ENCODE assay signal across 1 cellular context in the genomic region with DNA sequence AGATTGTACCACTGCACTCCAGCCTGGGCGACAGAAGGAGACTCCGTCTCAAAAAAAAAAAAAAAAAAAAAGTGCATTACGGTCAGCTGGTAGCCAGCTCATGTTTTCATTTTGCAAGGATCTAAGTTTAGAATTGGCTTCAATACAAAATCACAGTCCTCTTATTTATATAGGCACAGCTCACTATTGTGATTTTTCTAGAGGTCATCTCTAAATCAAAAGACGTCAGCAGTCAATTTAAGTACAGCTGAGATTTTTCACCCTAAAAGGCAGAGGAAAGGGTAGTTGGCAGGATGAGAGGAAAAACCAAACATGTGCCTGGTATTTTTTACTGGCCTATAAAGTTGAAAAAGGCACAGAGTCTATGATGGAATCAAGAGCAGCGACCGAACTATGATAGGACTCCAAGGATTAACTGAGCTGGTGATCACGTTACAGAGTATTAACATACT.
TF ChIP-seq lines count a peak whose summit lies in the region.

No MANE protein-coding gene starts in this region.

TF ChIP-seq in HepG2, 621 proteins besides CTCF, POLR2A, EP300 and RAD21:
- no peak for TF ChIP-seq TEAD2 (CRISPR knock-in tag; IDR thresholded peaks at IDR 0.05)
- no peak for TF ChIP-seq ISX (CRISPR knock-in tag; conservative IDR thresholded peaks at IDR 0.05)
- no peak for TF ChIP-seq ZNF264 (CRISPR knock-in tag; IDR thresholded peaks at IDR 0.05)
- no peak for TF ChIP-seq ATF4 (CRISPR knock-in tag; IDR thresholded peaks at IDR 0.05)
- no peak for TF ChIP-seq ARID2 (CRISPR knock-in tag; IDR thresholded peaks at IDR 0.05; ENCODE audit: borderline replicate concordance)
- no peak for TF ChIP-seq HNRNPL (IDR thresholded peaks at IDR 0.05; ENCODE audit: low read depth, low read length)
- TF ChIP-seq, protein P1, sequence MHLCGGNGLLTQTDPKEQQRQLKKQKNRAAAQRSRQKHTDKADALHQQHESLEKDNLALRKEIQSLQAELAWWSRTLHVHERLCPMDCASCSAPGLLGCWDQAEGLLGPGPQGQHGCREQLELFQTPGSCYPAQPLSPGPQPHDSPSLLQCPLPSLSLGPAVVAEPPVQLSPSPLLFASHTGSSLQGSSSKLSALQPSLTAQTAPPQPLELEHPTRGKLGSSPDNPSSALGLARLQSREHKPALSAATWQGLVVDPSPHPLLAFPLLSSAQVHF (CRISPR knock-in tag; IDR thresholded peaks at IDR 0.05) = no peak
- no peak for TF ChIP-seq PTBP1 (IDR thresholded peaks at IDR 0.05; ENCODE audit: low read depth, low read length, poor library complexity, severe bottlenecking)
- TF ChIP-seq, protein P2, sequence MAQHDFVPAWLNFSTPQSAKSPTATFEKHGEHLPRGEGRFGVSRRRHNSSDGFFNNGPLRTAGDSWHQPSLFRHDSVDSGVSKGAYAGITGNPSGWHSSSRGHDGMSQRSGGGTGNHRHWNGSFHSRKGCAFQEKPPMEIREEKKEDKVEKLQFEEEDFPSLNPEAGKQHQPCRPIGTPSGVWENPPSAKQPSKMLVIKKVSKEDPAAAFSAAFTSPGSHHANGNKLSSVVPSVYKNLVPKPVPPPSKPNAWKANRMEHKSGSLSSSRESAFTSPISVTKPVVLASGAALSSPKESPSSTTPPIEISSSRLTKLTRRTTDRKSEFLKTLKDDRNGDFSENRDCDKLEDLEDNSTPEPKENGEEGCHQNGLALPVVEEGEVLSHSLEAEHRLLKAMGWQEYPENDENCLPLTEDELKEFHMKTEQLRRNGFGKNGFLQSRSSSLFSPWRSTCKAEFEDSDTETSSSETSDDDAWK (CRISPR knock-in tag; IDR thresholded peaks at IDR 0.05) = no peak
- no peak for TF ChIP-seq KDM1A (CRISPR knock-in tag; IDR thresholded peaks at IDR 0.05)
- TF ChIP-seq, protein P3, sequence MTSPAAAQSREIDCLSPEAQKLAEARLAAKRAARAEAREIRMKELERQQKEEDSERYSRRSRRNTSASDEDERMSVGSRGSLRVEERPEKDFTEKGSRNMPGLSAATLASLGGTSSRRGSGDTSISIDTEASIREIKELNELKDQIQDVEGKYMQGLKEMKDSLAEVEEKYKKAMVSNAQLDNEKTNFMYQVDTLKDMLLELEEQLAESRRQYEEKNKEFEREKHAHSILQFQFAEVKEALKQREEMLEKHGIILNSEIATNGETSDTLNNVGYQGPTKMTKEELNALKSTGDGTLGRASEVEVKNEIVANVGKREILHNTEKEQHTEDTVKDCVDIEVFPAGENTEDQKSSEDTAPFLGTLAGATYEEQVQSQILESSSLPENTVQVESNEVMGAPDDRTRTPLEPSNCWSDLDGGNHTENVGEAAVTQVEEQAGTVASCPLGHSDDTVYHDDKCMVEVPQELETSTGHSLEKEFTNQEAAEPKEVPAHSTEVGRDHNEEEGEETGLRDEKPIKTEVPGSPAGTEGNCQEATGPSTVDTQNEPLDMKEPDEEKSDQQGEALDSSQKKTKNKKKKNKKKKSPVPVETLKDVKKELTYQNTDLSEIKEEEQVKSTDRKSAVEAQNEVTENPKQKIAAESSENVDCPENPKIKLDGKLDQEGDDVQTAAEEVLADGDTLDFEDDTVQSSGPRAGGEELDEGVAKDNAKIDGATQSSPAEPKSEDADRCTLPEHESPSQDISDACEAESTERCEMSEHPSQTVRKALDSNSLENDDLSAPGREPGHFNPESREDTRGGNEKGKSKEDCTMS (CRISPR knock-in tag; conservative IDR thresholded peaks at IDR 0.05) = no peak
- no peak for TF ChIP-seq BRD4 (CRISPR knock-in tag; IDR thresholded peaks at IDR 0.05)
- no peak for TF ChIP-seq SAP130 (CRISPR knock-in tag; IDR thresholded peaks at IDR 0.05; ENCODE audit: low read depth)
- TF ChIP-seq ZNF572 (CRISPR knock-in tag; IDR thresholded peaks at IDR 0.05) = no peak
